ENCODE assay signal across 23 cellular contexts in the genomic region with DNA sequence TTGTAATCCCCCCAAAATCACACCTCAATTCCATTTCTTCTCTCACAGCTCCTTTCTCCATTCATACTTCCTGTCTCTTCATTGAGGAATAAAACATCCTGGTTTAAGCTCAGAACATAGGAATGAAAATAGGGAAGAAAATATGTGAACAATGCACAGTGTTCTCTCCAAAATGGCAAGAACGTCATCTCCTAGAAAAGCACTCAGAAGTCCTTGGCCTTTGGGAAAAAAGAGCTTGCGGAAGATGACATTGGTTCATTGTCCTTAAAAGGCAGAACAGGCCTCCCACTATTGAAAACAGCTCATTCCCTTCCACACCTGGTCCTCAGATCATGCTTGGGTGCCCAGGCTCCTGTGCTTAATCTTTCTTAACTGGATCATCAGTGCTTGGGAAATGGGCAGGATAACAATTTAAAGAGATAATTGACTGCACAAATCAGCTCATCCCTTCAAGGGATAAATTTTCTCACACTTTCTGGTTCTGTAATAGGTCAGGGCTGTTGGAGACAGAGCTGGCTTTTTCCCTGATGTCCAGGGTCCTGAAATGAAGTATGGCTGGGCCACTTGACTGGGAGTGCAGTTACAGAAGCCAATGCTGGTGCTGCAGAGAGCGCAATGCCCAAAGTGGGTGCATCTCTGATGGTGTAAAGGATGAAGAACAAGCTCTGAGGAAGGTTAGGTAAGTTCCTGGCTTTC.
DNase-seq lines count a peak whose midpoint lies in the region; TF ChIP-seq lines count a peak whose summit lies in the region.
"Had no signal": no experiment of that assay in that cellular context is flagged by ENCODE, and none has a peak within 500 bp of the region (broad histone marks: within the 10 kb centered on the region; RNA-seq: fewer than 3 reads in every experiment).

No MANE protein-coding gene starts in this region.

- H3K27me3 Mint-ChIP-seq in osteocyte (ENCODE audit: unreplicated experiment), result no peaks in the 10 kb centered on the region
- H3K27me3 Mint-ChIP-seq: activated T-cell treated with anti-CD3 and anti-CD28 coated beads, Interleukin-2, amount 50 U/mL, for 24 hours; T-cell had no signal

- peak; percentile 95 for DNase-seq in EH (ENCODE audit: low read depth)
- DNase-seq in M059J (ENCODE audit: low read depth), result peak; percentile 66
- peak; percentile 51 for DNase-seq in choroid plexus epithelial cell (ENCODE audit: low read depth)
- DNase-seq in osteocyte (ENCODE audit: extremely low spot score, unreplicated experiment), result no peak
- DNase-seq in iPS-NIHi7 (ENCODE audit: extremely low spot score), result no peak
- no peak for DNase-seq in GM19238 (ENCODE audit: insufficient read length, low spot score)
- DNase-seq in NOMO-1 treated with DMSO at 0.1 percent for 48 hours (lab: John Stamatoyannopoulos, UW; ENCODE audit: unreplicated experiment), result no peak
- no peak for DNase-seq in NCI-H446 treated with DMSO at 0.1 percent for 48 hours (lab: John Stamatoyannopoulos, UW)
- DNase-seq: activated T-cell treated with anti-CD3 and anti-CD28 coated beads, Interleukin-2, amount 50 U/mL, for 24 hours; amniotic stem cell; CD8-positive, alpha-beta memory T cell; DMS53; lower lobe of right lung; NCI-H1092; NCI-H2029 treated with DMSO at 0.1 percent for 48 hours; NCI-H345; ovary; PC-3; SHP77; T-cell; transverse colon had no signal

- H3K27ac Mint-ChIP-seq in osteocyte (ENCODE audit: unreplicated experiment), result peak overlapping the region; percentile 24
- H3K27ac Mint-ChIP-seq: activated T-cell treated with anti-CD3 and anti-CD28 coated beads, Interleukin-2, amount 50 U/mL, for 24 hours; CD8-positive, alpha-beta memory T cell; T-cell had no signal

- TF ChIP-seq CTCF in choroid plexus epithelial cell (conservative IDR thresholded peaks at IDR 0.05; ENCODE audit: low read depth, low read length), result no peak
- no peak for TF ChIP-seq CTCF in osteocyte (IDR thresholded peaks at IDR 0.05)

- no peak overlapping the region for H3K4me3 Mint-ChIP-seq in osteocyte (ENCODE audit: unreplicated experiment)
- H3K4me3 Mint-ChIP-seq: activated T-cell treated with anti-CD3 and anti-CD28 coated beads, Interleukin-2, amount 50 U/mL, for 24 hours; CD8-positive, alpha-beta memory T cell; central memory CD8-positive, alpha-beta T cell; T-cell had no signal

- H3K4me3 ChIP-seq in choroid plexus epithelial cell (ENCODE audit: low read depth, low read length), result no peak overlapping the region
- H3K4me3 ChIP-seq: gastroesophageal sphincter, lower lobe of right lung, ovary, transverse colon had no signal

- H3K4me1 Mint-ChIP-seq in osteocyte (ENCODE audit: unreplicated experiment), result peaks cover 23% of the 10 kb centered on the region
- H3K4me1 Mint-ChIP-seq: CD8-positive, alpha-beta memory T cell; central memory CD8-positive, alpha-beta T cell had no signal

- no peaks in the 10 kb centered on the region for H3K9me3 Mint-ChIP-seq in osteocyte (ENCODE audit: unreplicated experiment)
- H3K9me3 Mint-ChIP-seq: activated T-cell treated with anti-CD3 and anti-CD28 coated beads, Interleukin-2, amount 50 U/mL, for 24 hours; central memory CD8-positive, alpha-beta T cell; T-cell had no signal

- H3K36me3 Mint-ChIP-seq in osteocyte (ENCODE audit: unreplicated experiment), result no peaks in the 10 kb centered on the region
- H3K36me3 Mint-ChIP-seq: T-cell had no signal

Comparison
In these comparisons a context has a peak if more than half of its experiments do, and no peak if none do; other contexts are left out.
1. DNase-seq: peak in EH (single experiment), M059J (single experiment) and choroid plexus epithelial cell (single experiment); none in osteocyte (single experiment), iPS-NIHi7 (single experiment), GM19238 (single experiment), NOMO-1 treated with DMSO at 0.1 percent for 48 hours (single experiment) and NCI-H446 treated with DMSO at 0.1 percent for 48 hours (single experiment).